Comparison of ENCODE assay signal across 13 cellular contexts in genomic region chr20:49569403-49570115, GRCh38. TPM values are rescaled to one million over a fixed set of nuclear protein-coding genes. Genes with fewer than 3 reads are reported as not detected.
DNase-seq lines count a peak whose midpoint lies in the region; ATAC-seq, FAIRE-seq and TF ChIP-seq lines count a peak whose summit lies in the region.
"Had no signal": no experiment of that assay in that cellular context is flagged by ENCODE, and none has a peak within 500 bp of the region (broad histone marks: within the 10 kb centered on the region; RNA-seq: fewer than 3 reads in every experiment).

No MANE protein-coding gene starts in this region.

- H4K20me1 ChIP-seq in HepG2 (ENCODE audit: insufficient read depth, low read length): no peaks in the 10 kb centered on the region

- no peak for FAIRE-seq in HepG2 (lab: Jason Lieb, UNC)
- FAIRE-seq: GM18507 had no signal

- ATAC-seq in HepG2 (no peak), GM19452 (IDR thresholded peaks at IDR 0.05; ENCODE audit: unreplicated experiment) (no peak), GM21723 (IDR thresholded peaks at IDR 0.05; ENCODE audit: unreplicated experiment) (no peak)

- 25% methylated on average over 10 of the region's 10 CpGs for WGBS in HepG2 (ENCODE audit: low lambda C conversion rate)
- 50 to 73% methylated on average over 2 to 10 of the region's 10 CpGs for WGBS in transverse colon (ENCODE audit: low coverage in 1 of 2), 2 donors

- POLR2A ChIA-PET in HepG2 (lab: Yijun Ruan, JAX): interaction anchor here (2.9 kb wide), 1 partner anchor 15 kb away, joined by 14 read pairs; no protein-coding TSS in a partner anchor

- peak; percentile 48 for DNase-seq in activated CD8-positive, alpha-beta memory T cell treated with anti-CD3 and anti-CD28 coated beads, Interleukin-2, amount 50 U/mL, for 48 hours
- DNase-seq in activated CD8-positive, alpha-beta memory T cell treated with anti-CD3 and anti-CD28 coated beads for 24 hours: no peak
- DNase-seq in choroid plexus epithelial cell (ENCODE audit: low read depth) (peak; percentile 52), HepG2 (ENCODE audit: low spot score) (no peak), transverse colon (no peak), DMS79 treated with DMSO at 0.1 percent for 48 hours (lab: John Stamatoyannopoulos, UW) (no peak)
- DNase-seq: activated naive CD4-positive, alpha-beta T cell treated with Interleukin-2 at 50 U/mL for 16 hours; SIG-M5; WERI-Rb-1 had no signal

- TF ChIP-seq EP300 in HepG2 (IDR thresholded peaks at IDR 0.05; ENCODE audit: low read depth in 2 of 2, low read length in 2 of 2) (no peak), HepG2 (CRISPR knock-in tag; IDR thresholded peaks at IDR 0.05; ENCODE audit: borderline replicate concordance) (no peak), transverse colon (IDR thresholded peaks at IDR 0.05; ENCODE audit: low read depth) (no peak)

- no peak for TF ChIP-seq RAD21 in HepG2 (CRISPR knock-in tag; IDR thresholded peaks at IDR 0.05)

- no peak overlapping the region for H3K27ac ChIP-seq in HepG2 (ENCODE audit: extremely low read length, insufficient read depth, low read length)
- H3K27ac ChIP-seq in transverse colon: peak overlapping the region; percentile 38 to 87 (median 72)
- H3K27ac ChIP-seq: WERI-Rb-1 had no signal

- in situ Hi-C loops in HepG2 (cut with HindIII; ENCODE audit: extremely low pct_ligation_motif_present, low pct_unique_long_range_greater_than_20kb): no loop called here
- in situ Hi-C loops in transverse colon (cut with MboI; ENCODE audit: low pct_ligation_motif_present in 1 of 4, low pct_unique_long_range_greater_than_20kb in 1 of 4, low sequenced_read_pairs in 3 of 4): no loop called here

- H3K4me1 ChIP-seq in HepG2 (ENCODE audit: insufficient read depth, low read length) (peaks cover 19% of the 10 kb centered on the region; the same call in 1 of the 2 replicates), transverse colon (peaks cover 0 to 3% (median 0%) of the 10 kb centered on the region in 4 donors)

- H3K9me3 ChIP-seq in HepG2 (ENCODE audit: low read length) (no peaks in the 10 kb centered on the region), transverse colon (no peaks in the 10 kb centered on the region)

- intact Hi-C loops in HepG2 (cut with micrococcal nuclease; ENCODE audit: unreplicated experiment): loop anchor here (1.0 kb wide), 1 partner anchor 38 kb away; no protein-coding TSS in a partner anchor
- intact Hi-C loops in transverse colon (cut with DNase I; ENCODE audit: low total_unique reads): no loop called here

- no peak overlapping the region for H2AFZ ChIP-seq in HepG2 (ENCODE audit: low read length)

- H3K4me3 ChIP-seq in choroid plexus epithelial cell (ENCODE audit: low read depth, low read length) (no peak overlapping the region), HepG2 (replicated peaks in 1 of 3; ENCODE audit: insufficient read depth in 1 of 3, low read depth in 2 of 3, low read length in 3 of 3) (no peak overlapping the region), transverse colon (no peak overlapping the region)

- H3K36me3 ChIP-seq in HepG2 (replicated peaks in 1 of 2; ENCODE audit: control insufficient read depth in 1 of 2, insufficient read depth in 2 of 2, low read length in 2 of 2) (no peaks in the 10 kb centered on the region), transverse colon (no peaks in the 10 kb centered on the region)
- H3K36me3 ChIP-seq: WERI-Rb-1 had no signal

- H3K27me3 ChIP-seq in HepG2 (ENCODE audit: control insufficient read depth in 1 of 2, insufficient read depth in 2 of 2, low read length in 2 of 2): peaks cover 3 to 61% of the 10 kb centered on the region in 2 experiments; a peak in 3 of 5 replicates
- peaks cover 57% of the 10 kb centered on the region for H3K27me3 ChIP-seq in transverse colon

- H3K9ac ChIP-seq in HepG2 (ENCODE audit: insufficient read depth, low read depth, low read length): no peak overlapping the region

- H3K79me2 ChIP-seq in HepG2 (ENCODE audit: insufficient read depth, low read length): no peaks in the 10 kb centered on the region

- CTCF ChIA-PET in HepG2 (lab: Yijun Ruan, JAX; ENCODE audit: low intra/inter-chr PET ratio, low total read pairs): no interaction called here

- TF ChIP-seq CTCF in choroid plexus epithelial cell (conservative IDR thresholded peaks at IDR 0.05; ENCODE audit: low read depth, low read length) (no peak), HepG2 (CRISPR knock-in tag; IDR thresholded peaks at IDR 0.05) (no peak; the same call in 1 of the 2 replicates), transverse colon (IDR thresholded peaks at IDR 0.05) (no peak)

- no TSS peak for BruUV-seq in HepG2 (replicated peaks; lab: Mats Ljungman, UMichigan)

- TF ChIP-seq POLR2A in HepG2 (IDR thresholded peaks at IDR 0.05; ENCODE audit: insufficient read depth in 1 of 2, low read depth in 2 of 2, low read length in 2 of 2) (no peak), transverse colon (IDR thresholded peaks at IDR 0.05) (no peak)

- no peak overlapping the region for H3K4me2 ChIP-seq in HepG2 (ENCODE audit: low read depth, low read length)

TF ChIP-seq in HepG2, 621 proteins besides CTCF, POLR2A, EP300 and RAD21:
- TF ChIP-seq RELA (CRISPR knock-in tag; IDR thresholded peaks at IDR 0.05): no peak
- TF ChIP-seq HNRNPK (IDR thresholded peaks at IDR 0.05; ENCODE audit: low read depth, low read length, poor library complexity, severe bottlenecking): no peak
- TF ChIP-seq, protein P1, sequence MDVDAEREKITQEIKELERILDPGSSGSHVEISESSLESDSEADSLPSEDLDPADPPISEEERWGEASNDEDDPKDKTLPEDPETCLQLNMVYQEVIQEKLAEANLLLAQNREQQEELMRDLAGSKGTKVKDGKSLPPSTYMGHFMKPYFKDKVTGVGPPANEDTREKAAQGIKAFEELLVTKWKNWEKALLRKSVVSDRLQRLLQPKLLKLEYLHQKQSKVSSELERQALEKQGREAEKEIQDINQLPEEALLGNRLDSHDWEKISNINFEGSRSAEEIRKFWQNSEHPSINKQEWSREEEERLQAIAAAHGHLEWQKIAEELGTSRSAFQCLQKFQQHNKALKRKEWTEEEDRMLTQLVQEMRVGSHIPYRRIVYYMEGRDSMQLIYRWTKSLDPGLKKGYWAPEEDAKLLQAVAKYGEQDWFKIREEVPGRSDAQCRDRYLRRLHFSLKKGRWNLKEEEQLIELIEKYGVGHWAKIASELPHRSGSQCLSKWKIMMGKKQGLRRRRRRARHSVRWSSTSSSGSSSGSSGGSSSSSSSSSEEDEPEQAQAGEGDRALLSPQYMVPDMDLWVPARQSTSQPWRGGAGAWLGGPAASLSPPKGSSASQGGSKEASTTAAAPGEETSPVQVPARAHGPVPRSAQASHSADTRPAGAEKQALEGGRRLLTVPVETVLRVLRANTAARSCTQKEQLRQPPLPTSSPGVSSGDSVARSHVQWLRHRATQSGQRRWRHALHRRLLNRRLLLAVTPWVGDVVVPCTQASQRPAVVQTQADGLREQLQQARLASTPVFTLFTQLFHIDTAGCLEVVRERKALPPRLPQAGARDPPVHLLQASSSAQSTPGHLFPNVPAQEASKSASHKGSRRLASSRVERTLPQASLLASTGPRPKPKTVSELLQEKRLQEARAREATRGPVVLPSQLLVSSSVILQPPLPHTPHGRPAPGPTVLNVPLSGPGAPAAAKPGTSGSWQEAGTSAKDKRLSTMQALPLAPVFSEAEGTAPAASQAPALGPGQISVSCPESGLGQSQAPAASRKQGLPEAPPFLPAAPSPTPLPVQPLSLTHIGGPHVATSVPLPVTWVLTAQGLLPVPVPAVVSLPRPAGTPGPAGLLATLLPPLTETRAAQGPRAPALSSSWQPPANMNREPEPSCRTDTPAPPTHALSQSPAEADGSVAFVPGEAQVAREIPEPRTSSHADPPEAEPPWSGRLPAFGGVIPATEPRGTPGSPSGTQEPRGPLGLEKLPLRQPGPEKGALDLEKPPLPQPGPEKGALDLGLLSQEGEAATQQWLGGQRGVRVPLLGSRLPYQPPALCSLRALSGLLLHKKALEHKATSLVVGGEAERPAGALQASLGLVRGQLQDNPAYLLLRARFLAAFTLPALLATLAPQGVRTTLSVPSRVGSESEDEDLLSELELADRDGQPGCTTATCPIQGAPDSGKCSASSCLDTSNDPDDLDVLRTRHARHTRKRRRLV (CRISPR knock-in tag; IDR thresholded peaks at IDR 0.05): no peak
- TF ChIP-seq SMC3 (IDR thresholded peaks at IDR 0.05; ENCODE audit: low read length): peak; percentile 1; the same call in 1 of the 2 replicates
- no peak for TF ChIP-seq ZNF431 (CRISPR knock-in tag; IDR thresholded peaks at IDR 0.05; ENCODE audit: borderline replicate concordance, low read depth)

RNA-seq across cellular contexts. Expression of gene PTGIS, which starts 1.6 kb away (rescaled TPM):
- total RNA-seq in HepG2 (2016; rRNA removed; fragmentation: Illumina TruSeq; extraction: Trizol) (not detected in 2 replicates), transverse colon (10 to 100 TPM in 3 of 4 donors, 1 to 10 TPM in 1; 9.4 to 22.3 (median 15.6) TPM)
- total RNA-seq in HepG2 (2016; cell fraction: cytosol; rRNA removed; fragmentation: Illumina TruSeq; extraction: Trizol; ENCODE audit: low read depth): not detected in 2 replicates
- total RNA-seq in HepG2 (2016; cell fraction: insoluble cytoplasmic fraction; rRNA removed; fragmentation: Illumina TruSeq; extraction: Trizol): not detected in 2 replicates
- not detected in 2 replicates for total RNA-seq in HepG2 (2016; cell fraction: membrane; rRNA removed; fragmentation: Illumina TruSeq; extraction: Trizol)
- total RNA-seq in HepG2 (2016; cell fraction: nucleus; rRNA removed; fragmentation: Illumina TruSeq; extraction: Trizol): not detected in 2 replicates
- not detected in 2 replicates for polyA plus RNA-seq in HepG2 (2011; rRNA removed)
- polyA plus RNA-seq in HepG2 (2011; cell fraction: cytosol; rRNA removed): not detected in 2 replicates
- polyA plus RNA-seq in HepG2 (2011; cell fraction: nucleus; rRNA removed): not detected in 2 replicates
- polyA plus RNA-seq in HepG2 (2012): not detected in 2 replicates
- not detected in 2 replicates for polyA plus RNA-seq in HepG2 (2016; cell fraction: cytosol; fragmentation: Illumina TruSeq; extraction: Trizol; ENCODE audit: low read depth)
- not detected in 2 replicates for polyA plus RNA-seq in HepG2 (2016; cell fraction: insoluble cytoplasmic fraction; fragmentation: Illumina TruSeq; extraction: Trizol; ENCODE audit: low read depth)
- not detected in 2 replicates for polyA plus RNA-seq in HepG2 (2016; cell fraction: membrane; fragmentation: Illumina TruSeq; extraction: Trizol; ENCODE audit: low read depth)
- polyA plus RNA-seq in HepG2 (2016; cell fraction: nucleus; fragmentation: Illumina TruSeq; extraction: Trizol; ENCODE audit: insufficient read depth, low read depth): not detected in 2 replicates
- not detected in 2 replicates for polyA minus RNA-seq in HepG2 (2011; rRNA and poly(A)+ RNA removed; ENCODE audit: low replicate concordance)
- not detected in 2 replicates for polyA minus RNA-seq in HepG2 (2011; cell fraction: cytosol; rRNA and poly(A)+ RNA removed)
- polyA minus RNA-seq in HepG2 (2011; cell fraction: nucleus; rRNA and poly(A)+ RNA removed): not detected in 2 replicates
- total RNA-seq: NCI-H460 had no signal

Comparison
In these comparisons a context has a peak if more than half of its experiments do, and no peak if none do; other contexts are left out.
1. DNase-seq: peak in activated CD8-positive, alpha-beta memory T cell treated with anti-CD3 and anti-CD28 coated beads, Interleukin-2, amount 50 U/mL, for 48 hours (single experiment) and choroid plexus epithelial cell (single experiment); none in activated CD8-positive, alpha-beta memory T cell treated with anti-CD3 and anti-CD28 coated beads for 24 hours (single experiment), HepG2 (single experiment), transverse colon (single experiment) and DMS79 treated with DMSO at 0.1 percent for 48 hours (single experiment).
2. RNA of gene PTGIS, which starts 1.6 kb away (total RNA-seq): 9.4 to 22.3 TPM in transverse colon; not detected in HepG2; every median in the first group is over 10 times any median in the second.